In the genomic region with DNA sequence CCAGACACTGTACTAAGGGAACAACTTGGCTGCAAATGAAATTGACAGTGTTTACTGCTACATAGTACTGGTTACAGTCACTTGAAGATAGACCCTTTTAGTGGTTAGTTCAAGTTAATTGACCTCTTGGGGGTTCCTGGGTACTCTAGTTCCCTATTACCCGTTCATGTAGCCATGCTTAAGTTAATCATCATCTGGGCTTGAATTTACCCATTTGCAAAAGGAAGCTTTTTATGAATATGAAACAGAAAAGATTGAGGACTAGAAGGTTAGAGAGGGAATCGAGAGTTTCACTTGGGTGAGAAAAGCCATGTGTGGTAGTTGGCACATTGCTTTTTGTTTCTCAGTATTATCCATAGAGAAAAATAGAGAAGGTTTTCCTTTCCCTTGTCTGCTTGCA, we compare ENCODE assay signal across 15 cellular contexts. TPM values are rescaled to one million over a fixed set of nuclear protein-coding genes. Genes with fewer than 3 reads are reported as not detected.
DNase-seq lines count a peak whose midpoint lies in the region; ATAC-seq and TF ChIP-seq lines count a peak whose summit lies in the region.
"Had no signal": no experiment of that assay in that cellular context is flagged by ENCODE, and none has a peak within 500 bp of the region (broad histone marks: within the 10 kb centered on the region; RNA-seq: fewer than 3 reads in every experiment).

No MANE protein-coding gene starts in this region.

- ATAC-seq in HG03432 (IDR thresholded peaks at IDR 0.05; ENCODE audit: unreplicated experiment): peak; percentile 32
- no peak for ATAC-seq in left lobe of liver
- ATAC-seq: K562 had no signal

- CTCF ChIA-PET in HEK293T (lab: Yijun Ruan, JAX): interaction anchor here (0.6 to 1.7 kb wide), 3 partner anchors 14 to 458 kb away, joined by 3 to 11 read pairs (median 3); no protein-coding TSS in a partner anchor

- peaks cover 6% of the 10 kb centered on the region for H3K36me3 Mint-ChIP-seq in neural crest cell (ENCODE audit: low read depth)

- peak overlapping the region; percentile 96 for H3K4me3 Mint-ChIP-seq in neural crest cell

- POLR2A ChIA-PET in HEK293T (lab: Yijun Ruan, JAX): interaction anchor here (1.4 kb wide), 1 partner anchor 155 kb away, joined by 5 read pairs; no protein-coding TSS in a partner anchor

- H3K9me3 Mint-ChIP-seq in neural crest cell: no peaks in the 10 kb centered on the region
- H3K9me3 Mint-ChIP-seq: CD8-positive, alpha-beta memory T cell had no signal

- DNase-seq in DMS79 (lab: John Stamatoyannopoulos, UW) (peak; percentile 13), DMS79 treated with DMSO at 0.1 percent for 48 hours (lab: John Stamatoyannopoulos, UW) (no peak), HEK293T (ENCODE audit: extremely low spot score) (no peak), neural crest cell (ENCODE audit: low read depth, low spot score) (no peak), left lobe of liver (ENCODE audit: low spot score) (no peak), G401 (ENCODE audit: low spot score) (no peak), NCI-H128 (lab: John Stamatoyannopoulos, UW; ENCODE audit: unreplicated experiment) (no peak)
- DNase-seq: 8988T; CD8-positive, alpha-beta memory T cell; mesendoderm; NCI-H1930; ovary; SIG-M5 had no signal

- peaks cover 20% of the 10 kb centered on the region for H3K4me1 Mint-ChIP-seq in neural crest cell

- H3K27ac Mint-ChIP-seq in neural crest cell (ENCODE audit: unreplicated experiment): no peak overlapping the region

- TF ChIP-seq CTCF in neural crest cell (conservative IDR thresholded peaks at IDR 0.05): no peak

- in situ Hi-C loops in G401 (cut with HindIII; ENCODE audit: low sequenced_read_pairs): no loop called here

- peaks cover 16% of the 10 kb centered on the region for H3K27me3 Mint-ChIP-seq in neural crest cell (ENCODE audit: low read depth)

TF ChIP-seq in HEK293T, 16 proteins besides CTCF, POLR2A, EP300 and RAD21:
- TF ChIP-seq FOXM1 (IDR thresholded peaks at IDR 0.05; ENCODE audit: borderline replicate concordance) (no peak), HDGF (IDR thresholded peaks at IDR 0.05; ENCODE audit: borderline replicate concordance) (no peak), ZNF384 (IDR thresholded peaks at IDR 0.05) (no peak), NFRKB (IDR thresholded peaks at IDR 0.05) (no peak), TARDBP (IDR thresholded peaks at IDR 0.05) (no peak)
- TF ChIP-seq, protein P1, sequence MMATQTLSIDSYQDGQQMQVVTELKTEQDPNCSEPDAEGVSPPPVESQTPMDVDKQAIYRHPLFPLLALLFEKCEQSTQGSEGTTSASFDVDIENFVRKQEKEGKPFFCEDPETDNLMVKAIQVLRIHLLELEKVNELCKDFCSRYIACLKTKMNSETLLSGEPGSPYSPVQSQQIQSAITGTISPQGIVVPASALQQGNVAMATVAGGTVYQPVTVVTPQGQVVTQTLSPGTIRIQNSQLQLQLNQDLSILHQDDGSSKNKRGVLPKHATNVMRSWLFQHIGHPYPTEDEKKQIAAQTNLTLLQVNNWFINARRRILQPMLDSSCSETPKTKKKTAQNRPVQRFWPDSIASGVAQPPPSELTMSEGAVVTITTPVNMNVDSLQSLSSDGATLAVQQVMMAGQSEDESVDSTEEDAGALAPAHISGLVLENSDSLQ (IDR thresholded peaks at IDR 0.05): 0 out of 2 replicates have a peak, but pooled peaks have one; percentile 33

RNA-seq across cellular contexts. Expression of gene MIA3, which starts 2.7 kb away (rescaled TPM):
- total RNA-seq in neural crest cell (56.5 and 57.5 TPM in 2 replicates), left lobe of liver (89.7 TPM)
- 8.1 and 14.8 TPM in 2 replicates for total RNA-seq in G401 (2014; rRNA removed; shearing (Covaris generic))

RNA-seq across cellular contexts. Expression of gene TAF1A, which starts 30.8 kb away (rescaled TPM):
- total RNA-seq in neural crest cell (19.7 and 22.7 TPM in 2 replicates), left lobe of liver (2.2 TPM)
- total RNA-seq in G401 (2014; rRNA removed; shearing (Covaris generic)): 3.1 and 18.4 TPM in 2 replicates
